Comparison of ENCODE assay signal across 21 cellular contexts in genomic region chr4:87192155-87192919, GRCh38. TPM values are rescaled to one million over a fixed set of nuclear protein-coding genes. Genes with fewer than 3 reads are reported as not detected.
A peak's percentile ranks its signal among the peaks of the same experiment; 100 is the strongest.
DNase-seq lines count a peak whose midpoint lies in the region; TF ChIP-seq lines count a peak whose summit lies in the region.
"Had no signal": no experiment of that assay in that cellular context is flagged by ENCODE, and none has a peak within 500 bp of the region (broad histone marks: within the 10 kb centered on the region; RNA-seq: fewer than 3 reads in every experiment).

No MANE protein-coding gene starts in this region.

- in situ Hi-C loops in astrocyte of the spinal cord (cut with HindIII; ENCODE audit: low sequenced_read_pairs) = no loop called here

- H3K27me3 ChIP-seq in MG63 = no peaks in the 10 kb centered on the region
- H3K27me3 ChIP-seq: body of pancreas, neural progenitor cell, sigmoid colon, thyroid gland had no signal

- no peak overlapping the region for H3K4me3 ChIP-seq in astrocyte of the spinal cord (ENCODE audit: low read depth, low read length)
- no peak overlapping the region for H3K4me3 ChIP-seq in MG63
- H3K4me3 ChIP-seq: body of pancreas, HAP-1, lung, neural progenitor cell, sigmoid colon, thyroid gland had no signal

- no peaks in the 10 kb centered on the region for H3K9me3 ChIP-seq in MG63
- H3K9me3 ChIP-seq: body of pancreas, HAP-1, sigmoid colon, thyroid gland had no signal

- DNase-seq in EL (peak; percentile 44), M059J (ENCODE audit: low read depth) (peak; percentile 54), astrocyte of the spinal cord (ENCODE audit: low read depth, low spot score) (peak; percentile 32), iris pigment epithelial cell (ENCODE audit: low read depth) (peak; percentile 11), NCI-H748 treated with DMSO at 0.1 percent for 48 hours (lab: John Stamatoyannopoulos, UW) (no peak), DMS153 treated with DMSO at 0.1 percent for 48 hours (lab: John Stamatoyannopoulos, UW; ENCODE audit: unreplicated experiment) (no peak), MG63 (no peak), NCI-H2029 (lab: John Stamatoyannopoulos, UW) (no peak)
- DNase-seq: activated CD4-positive, alpha-beta T cell treated with anti-CD3 and anti-CD28 coated beads, Interleukin-2, amount 10 ng/mL, durations not matched to agents 7 days and 5 days; body of pancreas; NCI-H1105 treated with DMSO at 0.1 percent for 48 hours; NCI-H2107; NCI-H510A; NK-92 treated with Interleukin-12 subunit alpha and Interleukin-12 subunit beta, amount 100 ng/mL, for 24 hours; SHP77 treated with DMSO at 0.1 percent for 48 hours; sigmoid colon; stimulated activated naive CD8-positive, alpha-beta T cell treated with anti-CD3 and anti-CD28 coated beads, Interleukin-15, amount 100 ng/mL, for 72 hours; thyroid gland had no signal

- H3K36me3 ChIP-seq in MG63 = no peaks in the 10 kb centered on the region
- H3K36me3 ChIP-seq: HAP-1, neural progenitor cell, sigmoid colon, thyroid gland had no signal

- TF ChIP-seq CTCF in astrocyte of the spinal cord (IDR thresholded peaks at IDR 0.05; ENCODE audit: low read depth, low read length) = no peak

RNA-seq across cellular contexts. Expression of gene KLHL8, which starts 28.1 kb away (rescaled TPM):
- 4.6 and 6.5 TPM in 2 replicates for total RNA-seq in M059J (2014; rRNA removed; shearing (Covaris generic))
- total RNA-seq in MG63 (2014; rRNA removed; shearing (Covaris generic); ENCODE audit: low replicate concordance) = 4.5 and 10.7 TPM in 2 replicates

Comparison
In these comparisons a context has a peak if more than half of its experiments do, and no peak if none do; other contexts are left out.
1. DNase-seq: peak in EL (single experiment), M059J (single experiment), astrocyte of the spinal cord (single experiment) and iris pigment epithelial cell (single experiment); none in NCI-H748 treated with DMSO at 0.1 percent for 48 hours (single experiment), DMS153 treated with DMSO at 0.1 percent for 48 hours (single experiment), MG63 (single experiment) and NCI-H2029 (single experiment).